17 cellular contexts compared by ENCODE assay signal in the genomic region with DNA sequence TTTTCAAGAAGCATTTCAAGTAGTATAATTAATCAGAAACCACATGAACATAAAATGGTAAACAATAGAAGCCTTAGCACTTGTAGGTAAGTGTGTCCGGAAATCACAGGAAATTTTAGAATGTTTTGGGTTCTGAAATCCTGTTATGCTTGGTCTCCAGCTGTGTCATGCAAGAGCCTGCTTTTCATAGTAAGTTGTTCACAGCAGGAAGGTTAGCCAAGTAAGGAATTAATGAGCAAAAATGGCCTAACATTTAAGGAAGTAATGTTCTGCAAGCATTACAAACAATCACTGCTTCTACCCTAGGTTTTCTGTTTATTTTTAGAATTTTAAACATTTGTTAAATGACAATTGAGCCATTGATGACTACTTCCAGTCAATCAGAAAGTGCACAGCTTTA.
DNase-seq lines count a peak whose midpoint lies in the region; ATAC-seq, FAIRE-seq and TF ChIP-seq lines count a peak whose summit lies in the region.
"Had no signal": no experiment of that assay in that cellular context is flagged by ENCODE, and none has a peak within 500 bp of the region (broad histone marks: within the 10 kb centered on the region; RNA-seq: fewer than 3 reads in every experiment).

No MANE protein-coding gene starts in this region.

- no peak overlapping the region for H2AK5ac ChIP-seq in H9 (ENCODE audit: insufficient read length, low read length)

- peaks cover 35 to 37% of the 10 kb centered on the region in 2 experiments for H3K4me1 Mint-ChIP-seq in H9

- H3K18ac ChIP-seq in H9 (ENCODE audit: insufficient read length, low read depth, low read length): no peak overlapping the region

- H3K9ac ChIP-seq in H9 (ENCODE audit: extremely low read depth, insufficient read length, low read length): no peak overlapping the region
- H3K9ac ChIP-seq in SK-N-MC (ENCODE audit: insufficient read length): no peak overlapping the region

- no peaks in the 10 kb centered on the region for H3K23me2 ChIP-seq in H9 (ENCODE audit: insufficient read length, low read depth, low read length, poor library complexity, severe bottlenecking)

- H3K56ac ChIP-seq in H9 (ENCODE audit: insufficient read length, low read depth, low read length): no peak overlapping the region

- no peak for FAIRE-seq in urothelium cell line (lab: Jason Lieb, UNC)

- no peak overlapping the region for H4K91ac ChIP-seq in H9 (ENCODE audit: insufficient read length, low read depth, low read length)

- peaks cover 2% of the 10 kb centered on the region; the same call in 1 of the 2 replicates for H3K4me1 ChIP-seq in H9 (ENCODE audit: insufficient read depth, low read length)

- H2BK20ac ChIP-seq in H9 (ENCODE audit: low read depth, low read length, poor library complexity, severe bottlenecking): no peak overlapping the region

- no CpG with 5 or more reads among the region's 1 CpG for WGBS in H9 (ENCODE audit: extremely low coverage, insufficient read length, low lambda C conversion rate)

- H3K36me3 Mint-ChIP-seq in H9 (ENCODE audit: insufficient read depth in 1 of 3, low read depth in 3 of 3): peaks cover 0 to 11% (median 4%) of the 10 kb centered on the region in 3 experiments; a peak in 3 of 7 replicates

- TF ChIP-seq CTCF in H9 (conservative IDR thresholded peaks at IDR 0.05): no peak

- H3K36me3 ChIP-seq in SK-N-MC (ENCODE audit: insufficient read depth, low read length): no peaks in the 10 kb centered on the region

- H3K27me3 ChIP-seq in H9 (ENCODE audit: insufficient read depth, low read length): no peaks in the 10 kb centered on the region

- H2BK5ac ChIP-seq in H9 (ENCODE audit: insufficient read length, low read length): no peak overlapping the region

- peak overlapping the region in 2 of 3 experiments; percentile 66 to 97; a peak in 4 of 7 replicates for H3K27ac Mint-ChIP-seq in H9
- H3K27ac Mint-ChIP-seq: HFFc6 had no signal

- no peak for ATAC-seq in HG03139 (IDR thresholded peaks at IDR 0.05; ENCODE audit: unreplicated experiment)
- no peak for ATAC-seq in HG02840 (IDR thresholded peaks at IDR 0.05; ENCODE audit: low FRiP score, unreplicated experiment)
- ATAC-seq: Panc1, SK-N-SH treated with all-trans-retinoic acid at 6 μM for 48 hours had no signal

- H3T11ph ChIP-seq in H9 (ENCODE audit: low read length): no peak overlapping the region

- no peaks in the 10 kb centered on the region for H3K79me2 ChIP-seq in H9 (ENCODE audit: insufficient read depth, low read length)

- H3K27ac ChIP-seq in H9 (ENCODE audit: insufficient read length, low read depth, low read length) (peak overlapping the region; percentile 11), SK-N-MC (no peak overlapping the region)

- H3K4me3 ChIP-seq in SK-N-MC: peak overlapping the region; percentile 17; the same call in 1 of the 2 replicates

- H4K8ac ChIP-seq in H9 (replicated peaks; ENCODE audit: insufficient read length, low read depth, low read length): no peak overlapping the region

- H3K9me3 Mint-ChIP-seq in H9: peaks cover 1 to 6% of the 10 kb centered on the region in 2 experiments; a peak in 4 of 5 replicates

- H4K20me1 ChIP-seq in H9 (ENCODE audit: control insufficient read depth, insufficient read depth, insufficient read length): no peaks in the 10 kb centered on the region

- H3K23ac ChIP-seq in H9 (ENCODE audit: insufficient read length, low read depth, low read length): no peak overlapping the region

- no peaks in the 10 kb centered on the region for H3K79me1 ChIP-seq in H9 (ENCODE audit: insufficient read depth, low read depth, low read length, poor library complexity, severe bottlenecking)

- no peak overlapping the region for H3K4ac ChIP-seq in H9 (ENCODE audit: low read depth, low read length)

- peak overlapping the region; percentile 48 for H3K4me2 ChIP-seq in H9 (ENCODE audit: insufficient read depth, insufficient read length, low read length)

- H2BK12ac ChIP-seq in H9 (ENCODE audit: insufficient read length, low read depth, low read length): no peak overlapping the region

- H3K14ac ChIP-seq in H9 (ENCODE audit: insufficient read depth, low read length): no peak overlapping the region; the same call in 1 of the 2 replicates

- H4K5ac ChIP-seq in H9 (ENCODE audit: insufficient read length, low read depth, low read length): no peak overlapping the region

- no peak overlapping the region for H2BK120ac ChIP-seq in H9 (ENCODE audit: low read depth, low read length, poor library complexity, severe bottlenecking)

- H2BK15ac ChIP-seq in H9 (ENCODE audit: low read depth, low read length): no peak overlapping the region

- H3K27me3 Mint-ChIP-seq in H9 (ENCODE audit: low read depth): no peaks in the 10 kb centered on the region

- H3K9me3 ChIP-seq in H9 (ENCODE audit: control insufficient read depth, low read depth, low read length): no peaks in the 10 kb centered on the region
- no peaks in the 10 kb centered on the region for H3K9me3 ChIP-seq in SK-N-MC (ENCODE audit: low read depth, low read length)

- no peak overlapping the region for H3K4me3 Mint-ChIP-seq in H9
- H3K4me3 Mint-ChIP-seq: HFFc6 had no signal

- DNase-seq in H9: no peak
- DNase-seq in NCI-H1417 treated with DMSO at 0.1 percent for 48 hours (lab: John Stamatoyannopoulos, UW): peak; percentile 34
- DNase-seq in SK-N-MC (ENCODE audit: low read depth, low spot score): peak; percentile 70
- DNase-seq in iPS-NIHi11 (ENCODE audit: low spot score): peak; percentile 23
- DNase-seq in urothelium cell line (ENCODE audit: low spot score): no peak
- no peak for DNase-seq in GOT3 (lab: John Stamatoyannopoulos, UW)
- DNase-seq: Calu3, DMS53, HFFc6, NCI-H1436, NCI-H2171, NCI-H446 treated with DMSO at 0.1 percent for 48 hours, NCI-H82 had no signal

- H2AFZ ChIP-seq in H9 (ENCODE audit: low read length): no peak overlapping the region

Comparison
In these comparisons a context has a peak if more than half of its experiments do, and no peak if none do; other contexts are left out.
1. DNase-seq: peak in NCI-H1417 treated with DMSO at 0.1 percent for 48 hours (single experiment), SK-N-MC (single experiment) and iPS-NIHi11 (single experiment); none in H9 (single experiment), urothelium cell line (single experiment) and GOT3 (single experiment).